Comparison of ENCODE assay signal across 30 cellular contexts in genomic region chr1:155844860-155845259, GRCh38. TPM values are rescaled to one million over a fixed set of nuclear protein-coding genes. Genes with fewer than 3 reads are reported as not detected.
A peak's percentile ranks its signal among the peaks of the same experiment; 100 is the strongest.
DNase-seq lines count a peak whose midpoint lies in the region; ATAC-seq, FAIRE-seq and TF ChIP-seq lines count a peak whose summit lies in the region.
"Had no signal": no experiment of that assay in that cellular context is flagged by ENCODE, and none has a peak within 500 bp of the region (broad histone marks: within the 10 kb centered on the region; RNA-seq: fewer than 3 reads in every experiment).

No MANE protein-coding gene starts in this region.

- H3K27me3 Mint-ChIP-seq in T-helper 1 cell treated with Interleukin-12 subunit alpha and Interleukin-12 subunit beta and Interleukin-4 antibody, amounts not matched to agents 30 μg/mL and 1 μg/mL, for 36 hours (ENCODE audit: low read depth), result no peaks in the 10 kb centered on the region
- no peaks in the 10 kb centered on the region for H3K27me3 Mint-ChIP-seq in natural killer cell (ENCODE audit: low read depth in 2 of 2)
- H3K27me3 Mint-ChIP-seq in natural killer cell treated with Interleukin-12 subunit alpha and Interleukin-12 subunit beta and Interleukin-15 and Interleukin-18, amount 100 ng/mL, for 72 hours, result no peaks in the 10 kb centered on the region
- H3K27me3 Mint-ChIP-seq: activated naive CD8-positive, alpha-beta T cell treated with anti-CD3 and anti-CD28 coated beads, Interleukin-2, amount 10 ng/mL, durations not matched to agents 7 days and 5 days; naive B cell; stimulated activated naive B cell treated with anti-CD40 and anti-IgM and Interleukin-4, amounts not matched to agents 10 μg/mL and 1 μg/mL and 100 μg/mL, for 72 hours had no signal

- peaks cover 0 to 5% of the 10 kb centered on the region in 2 donors for H3K36me3 ChIP-seq in small intestine (ENCODE audit: control insufficient read depth in 2 of 2, insufficient read depth in 2 of 2, low read length in 2 of 2)
- H3K36me3 ChIP-seq: ovary had no signal

- no peak for ATAC-seq in natural killer cell
- ATAC-seq in natural killer cell treated with Interleukin-12 subunit alpha and Interleukin-12 subunit beta and Interleukin-15 and Interleukin-18, amount 100 ng/mL, for 72 hours, result no peak
- peak; percentile 63 for ATAC-seq in left colon
- ATAC-seq: foreskin keratinocyte; HCT116; HepG2; Right ventricle myocardium inferior; SK-N-SH treated with all-trans-retinoic acid at 6 μM for 48 hours; stimulated activated naive B cell treated with anti-CD40 and anti-IgM and Interleukin-4, amounts not matched to agents 10 μg/mL and 1 μg/mL and 100 μg/mL, for 72 hours had no signal

- H3K9me3 ChIP-seq in small intestine (ENCODE audit: control insufficient read depth, low read depth), result no peaks in the 10 kb centered on the region
- H3K9me3 ChIP-seq: esophagus squamous epithelium, ovary, upper lobe of left lung had no signal

- peaks cover 24% of the 10 kb centered on the region for H3K4me1 Mint-ChIP-seq in T-helper 1 cell treated with Interleukin-12 subunit alpha and Interleukin-12 subunit beta and Interleukin-4 antibody, amounts not matched to agents 30 μg/mL and 1 μg/mL, for 36 hours (ENCODE audit: low read depth)
- peaks cover 44 to 45% of the 10 kb centered on the region in 2 donors for H3K4me1 Mint-ChIP-seq in natural killer cell
- peaks cover 37 to 41% of the 10 kb centered on the region in 2 donors for H3K4me1 Mint-ChIP-seq in natural killer cell treated with Interleukin-12 subunit alpha and Interleukin-12 subunit beta and Interleukin-15 and Interleukin-18, amount 100 ng/mL, for 72 hours (ENCODE audit: low read depth in 2 of 2)

- H3K36me3 Mint-ChIP-seq in T-helper 1 cell treated with Interleukin-12 subunit alpha and Interleukin-12 subunit beta and Interleukin-4 antibody, amounts not matched to agents 30 μg/mL and 1 μg/mL, for 36 hours (ENCODE audit: low read depth), result peaks cover 30% of the 10 kb centered on the region
- no peaks in the 10 kb centered on the region for H3K36me3 Mint-ChIP-seq in natural killer cell
- peaks cover 15% of the 10 kb centered on the region for H3K36me3 Mint-ChIP-seq in natural killer cell treated with Interleukin-12 subunit alpha and Interleukin-12 subunit beta and Interleukin-15 and Interleukin-18, amount 100 ng/mL, for 72 hours

- no peak for DNase-seq in T-helper 1 cell
- no peak for DNase-seq in natural killer cell
- no peak for DNase-seq in natural killer cell treated with Interleukin-12 subunit alpha and Interleukin-12 subunit beta and Interleukin-15 and Interleukin-18, amount 100 ng/mL, for 72 hours (ENCODE audit: low spot score)
- no peak for DNase-seq in left colon
- no peak for DNase-seq in small intestine
- no peak for DNase-seq in D721Med (ENCODE audit: insufficient read length, low spot score)
- no peak for DNase-seq in activated naive CD4-positive, alpha-beta T cell treated with anti-CD3 and anti-CD28 coated beads, Interleukin-2, amount 50 U/mL, for 16 hours
- DNase-seq: activated CD4-positive, alpha-beta T cell treated with anti-CD3 and anti-CD28 coated beads for 4 hours; activated naive CD8-positive, alpha-beta T cell treated with anti-CD3 and anti-CD28 coated beads, Interleukin-2, amount 10 ng/mL, durations not matched to agents 7 days and 5 days; caudate nucleus; esophagus squamous epithelium; foreskin keratinocyte; head of caudate nucleus; Karpas-422; midbrain; naive B cell; NCI-H1417 treated with DMSO at 0.1 percent for 48 hours; NCI-H2081; ovary; stimulated activated naive B cell treated with anti-CD40 and anti-IgM and Interleukin-4, amounts not matched to agents 10 μg/mL and 1 μg/mL and 100 μg/mL, for 72 hours; substantia nigra; upper lobe of left lung had no signal

- H3K4me1 ChIP-seq in small intestine (ENCODE audit: control insufficient read depth in 2 of 2, insufficient read depth in 1 of 2, low read depth in 1 of 2, low read length in 1 of 2), result peaks cover 0 to 2% of the 10 kb centered on the region in 2 donors
- H3K4me1 ChIP-seq: foreskin keratinocyte had no signal

- TF ChIP-seq CTCF in natural killer cell (IDR thresholded peaks at IDR 0.05) (no peak), D721Med (IDR thresholded peaks at IDR 0.05; ENCODE audit: insufficient read depth, missing control alignments) (no peak)

- no peaks in the 10 kb centered on the region for H3K27me3 ChIP-seq in small intestine (ENCODE audit: control insufficient read depth in 2 of 2, insufficient read depth in 2 of 2, low read length in 2 of 2)
- H3K27me3 ChIP-seq: esophagus squamous epithelium, foreskin keratinocyte, ovary, upper lobe of left lung had no signal

- H3K9me3 Mint-ChIP-seq in T-helper 1 cell treated with Interleukin-12 subunit alpha and Interleukin-12 subunit beta and Interleukin-4 antibody, amounts not matched to agents 30 μg/mL and 1 μg/mL, for 36 hours, result no peaks in the 10 kb centered on the region
- H3K9me3 Mint-ChIP-seq in natural killer cell, result no peaks in the 10 kb centered on the region
- no peaks in the 10 kb centered on the region for H3K9me3 Mint-ChIP-seq in natural killer cell treated with Interleukin-12 subunit alpha and Interleukin-12 subunit beta and Interleukin-15 and Interleukin-18, amount 100 ng/mL, for 72 hours
- H3K9me3 Mint-ChIP-seq: activated naive CD8-positive, alpha-beta T cell treated with anti-CD3 and anti-CD28 coated beads, Interleukin-2, amount 10 ng/mL, durations not matched to agents 7 days and 5 days; activated T-helper 2 cell treated with anti-CD3 and anti-CD28 coated beads, Interferon-gamma antibody, Interleukin-2, Interleukin-4, amounts not matched to agents 10 μg/mL and 5 μg/mL and 100 μg/mL, durations not matched to agents 14 hours and 24 hours and 36 hours; naive B cell; stimulated activated naive B cell treated with anti-CD40 and anti-IgM and Interleukin-4, amounts not matched to agents 10 μg/mL and 1 μg/mL and 100 μg/mL, for 72 hours had no signal

- peak overlapping the region; percentile 71 for H3K27ac Mint-ChIP-seq in T-helper 1 cell treated with Interleukin-12 subunit alpha and Interleukin-12 subunit beta and Interleukin-4 antibody, amounts not matched to agents 30 μg/mL and 1 μg/mL, for 36 hours
- peak overlapping the region; percentile 62 to 73 for H3K27ac Mint-ChIP-seq in natural killer cell
- H3K27ac Mint-ChIP-seq in natural killer cell treated with Interleukin-12 subunit alpha and Interleukin-12 subunit beta and Interleukin-15 and Interleukin-18, amount 100 ng/mL, for 72 hours, result peak overlapping the region in 1 of 2 donors; percentile 57
- H3K27ac Mint-ChIP-seq: activated T-helper 2 cell treated with anti-CD3 and anti-CD28 coated beads, Interferon-gamma antibody, Interleukin-2, Interleukin-4, amounts not matched to agents 10 μg/mL and 5 μg/mL and 100 μg/mL, durations not matched to agents 14 hours and 24 hours and 36 hours; stimulated activated naive B cell treated with anti-CD40 and anti-IgM and Interleukin-4, amounts not matched to agents 10 μg/mL and 1 μg/mL and 100 μg/mL, for 72 hours had no signal

- intact Hi-C loops in natural killer cell (cut with micrococcal nuclease) (no loop called here), left colon (cut with DNase I, micrococcal nuclease) (no loop called here)

- no peak for FAIRE-seq in small intestine (lab: Jason Lieb, UNC)
- FAIRE-seq in D721Med (lab: Jason Lieb, UNC), result no peak
- FAIRE-seq: HepG2, keratinocyte had no signal

- no peak overlapping the region for H3K4me3 ChIP-seq in small intestine (ENCODE audit: low read depth in 1 of 2, low read length in 2 of 2)
- H3K4me3 ChIP-seq: esophagus squamous epithelium, ovary, upper lobe of left lung had no signal

- no peak overlapping the region for H3K4me3 Mint-ChIP-seq in T-helper 1 cell treated with Interleukin-12 subunit alpha and Interleukin-12 subunit beta and Interleukin-4 antibody, amounts not matched to agents 30 μg/mL and 1 μg/mL, for 36 hours
- H3K4me3 Mint-ChIP-seq in natural killer cell, result no peak overlapping the region
- no peak overlapping the region for H3K4me3 Mint-ChIP-seq in natural killer cell treated with Interleukin-12 subunit alpha and Interleukin-12 subunit beta and Interleukin-15 and Interleukin-18, amount 100 ng/mL, for 72 hours
- H3K4me3 Mint-ChIP-seq: activated naive CD8-positive, alpha-beta T cell treated with anti-CD3 and anti-CD28 coated beads, Interleukin-2, amount 10 ng/mL, durations not matched to agents 7 days and 5 days; naive B cell; stimulated activated naive B cell treated with anti-CD40 and anti-IgM and Interleukin-4, amounts not matched to agents 10 μg/mL and 1 μg/mL and 100 μg/mL, for 72 hours had no signal

- H3K27ac ChIP-seq in small intestine (ENCODE audit: low read depth in 1 of 2, low read length in 1 of 2), result no peak overlapping the region
- H3K27ac ChIP-seq: 22Rv1, esophagus squamous epithelium, foreskin keratinocyte, ovary had no signal

RNA-seq across cellular contexts. Expression of gene GON4L, which starts 12.2 kb away (rescaled TPM):
- total RNA-seq in natural killer cell, result 100 to 1,000 TPM; 127 to 147 (median 146) TPM
- 100 to 1,000 TPM in 1 of 2 donors, 10 to 100 TPM in 1; 91.0 to 124 TPM for total RNA-seq in natural killer cell treated with Interleukin-12 subunit alpha and Interleukin-12 subunit beta and Interleukin-15 and Interleukin-18, amount 100 ng/mL, for 72 hours
- total RNA-seq in left colon, result 10 to 100 TPM; 38.2 to 41.2 TPM
- 10 to 100 TPM; 15.3 to 25.7 (median 18.4) TPM for polyA plus RNA-seq in small intestine

RNA-seq across cellular contexts. Expression of gene SYT11, which starts 14.5 kb away (rescaled TPM):
- 10 to 100 TPM; 38.1 to 42.8 (median 39.8) TPM for total RNA-seq in natural killer cell
- total RNA-seq in natural killer cell treated with Interleukin-12 subunit alpha and Interleukin-12 subunit beta and Interleukin-15 and Interleukin-18, amount 100 ng/mL, for 72 hours, result 10 to 100 TPM; 29.3 to 43.9 TPM
- total RNA-seq in left colon, result 1 to 10 TPM; 1.8 to 4.2 TPM
- polyA plus RNA-seq in small intestine, result 10 to 100 TPM in 1 of 3 donors, under 1 TPM in 1, not detected in 1; 0.54 to 12.9 TPM

Comparison
In these comparisons a context has a peak if more than half of its experiments do, and no peak if none do; other contexts are left out.
1. RNA of gene SYT11, which starts 14.5 kb away (total RNA-seq): 29.3 to 43.9 TPM in natural killer cell treated with Interleukin-12 subunit alpha and Interleukin-12 subunit beta and Interleukin-15 and Interleukin-18, amount 100 ng/mL, for 72 hours and 38.1 to 42.8 TPM in natural killer cell; 1.8 to 4.2 TPM in left colon; every median in the first group is over 4 times any median in the second.